In genomic region chr10:48444861-48445841, GRCh38 we compare ENCODE assay signal across 11 cellular contexts.
A peak's percentile ranks its signal among the peaks of the same experiment; 100 is the strongest.
DNase-seq lines count a peak whose midpoint lies in the region; ATAC-seq and TF ChIP-seq lines count a peak whose summit lies in the region.
"Had no signal": no experiment of that assay in that cellular context is flagged by ENCODE, and none has a peak within 500 bp of the region (broad histone marks: within the 10 kb centered on the region; RNA-seq: fewer than 3 reads in every experiment).

No MANE protein-coding gene starts in this region.

- H3K36me3 ChIP-seq in left ventricle myocardium inferior (no peaks in the 10 kb centered on the region), aorta (ENCODE audit: control insufficient read depth in 1 of 2, insufficient read depth in 2 of 2, low read length in 1 of 2) (no peaks in the 10 kb centered on the region), vagina (no peaks in the 10 kb centered on the region)
- H3K36me3 ChIP-seq: esophagus squamous epithelium had no signal

- DNase-seq in Right ventricle myocardium inferior (ENCODE audit: missing footprints) = peak; percentile 53
- DNase-seq in left ventricle myocardium inferior = no peak
- peak; percentile 68 to 82 for DNase-seq in NCI-H524 (lab: John Stamatoyannopoulos, UW)
- peak; percentile 74 for DNase-seq in glomerular visceral epithelial cell (ENCODE audit: extremely low spot score)
- DNase-seq in aorta = peak; percentile 22 to 62
- no peak for DNase-seq in vagina (ENCODE audit: extremely low spot score in 2 of 2)
- DNase-seq in nephron progenitor cell = no peak
- DNase-seq: activated naive CD4-positive, alpha-beta T cell treated with Interleukin-2 at 50 U/mL for 16 hours; CD4-positive, alpha-beta memory T cell; esophagus squamous epithelium had no signal

- no peak for TF ChIP-seq POLR2A in vagina (IDR thresholded peaks at IDR 0.05)

- H3K4me1 Mint-ChIP-seq in nephron progenitor cell = peaks cover 17% of the 10 kb centered on the region
- H3K4me1 Mint-ChIP-seq: CD4-positive, alpha-beta memory T cell had no signal

- H3K9me3 ChIP-seq in left ventricle myocardium inferior (replicated peaks) (no peaks in the 10 kb centered on the region), aorta (ENCODE audit: control insufficient read depth, low read length) (no peaks in the 10 kb centered on the region), vagina (no peaks in the 10 kb centered on the region)
- H3K9me3 ChIP-seq: esophagus squamous epithelium had no signal

- no peak overlapping the region for H3K4me3 ChIP-seq in left ventricle myocardium inferior
- no peak overlapping the region for H3K4me3 ChIP-seq in aorta (ENCODE audit: low read length in 2 of 2)
- no peak overlapping the region for H3K4me3 ChIP-seq in vagina
- H3K4me3 ChIP-seq: esophagus squamous epithelium had no signal

- H3K27me3 ChIP-seq in left ventricle myocardium inferior (ENCODE audit: low read depth) = no peaks in the 10 kb centered on the region
- no peaks in the 10 kb centered on the region for H3K27me3 ChIP-seq in aorta (ENCODE audit: control insufficient read depth in 1 of 2, insufficient read depth in 2 of 2, low read length in 1 of 2)
- no peaks in the 10 kb centered on the region for H3K27me3 ChIP-seq in vagina
- H3K27me3 ChIP-seq: esophagus squamous epithelium had no signal

- H3K27ac ChIP-seq in left ventricle myocardium inferior (replicated peaks) (no peak overlapping the region), aorta (ENCODE audit: low read depth in 1 of 2, low read length in 2 of 2) (no peak overlapping the region), vagina (no peak overlapping the region)
- H3K27ac ChIP-seq: esophagus squamous epithelium had no signal

- H3K9me3 Mint-ChIP-seq in nephron progenitor cell = no peaks in the 10 kb centered on the region
- H3K9me3 Mint-ChIP-seq: CD4-positive, alpha-beta memory T cell had no signal

- peaks cover 11% of the 10 kb centered on the region for H3K27me3 Mint-ChIP-seq in nephron progenitor cell (ENCODE audit: low read depth, poor library complexity)

- peaks cover 6% of the 10 kb centered on the region for H3K4me1 ChIP-seq in left ventricle myocardium inferior
- H3K4me1 ChIP-seq in aorta (ENCODE audit: control insufficient read depth in 1 of 2, insufficient read depth in 2 of 2, low read length in 2 of 2) = no peaks in the 10 kb centered on the region
- no peaks in the 10 kb centered on the region for H3K4me1 ChIP-seq in vagina
- H3K4me1 ChIP-seq: esophagus squamous epithelium had no signal

- intact Hi-C loops in Right ventricle myocardium inferior (cut with DNase I) = no loop called here
- intact Hi-C loops in left ventricle myocardium inferior (cut with micrococcal nuclease) = no loop called here
- intact Hi-C loops in aorta (cut with DNase I) = no loop called here
- intact Hi-C loops in vagina (cut with DNase I) = no loop called here

- no peaks in the 10 kb centered on the region for H3K36me3 Mint-ChIP-seq in nephron progenitor cell (ENCODE audit: low read depth)
- H3K36me3 Mint-ChIP-seq: CD4-positive, alpha-beta memory T cell had no signal

- H3K4me3 Mint-ChIP-seq in nephron progenitor cell = no peak overlapping the region
- H3K4me3 Mint-ChIP-seq: CD4-positive, alpha-beta memory T cell had no signal

- 79 to 83% methylated on average over 18 to 20 of the region's 20 CpGs for WGBS in aorta, 2 donors

- no peak overlapping the region for H3K27ac Mint-ChIP-seq in nephron progenitor cell
- H3K27ac Mint-ChIP-seq: CD4-positive, alpha-beta memory T cell had no signal

- ATAC-seq in Right ventricle myocardium inferior (no peak), aorta (ENCODE audit: low FRiP score) (no peak), GM18519 (IDR thresholded peaks at IDR 0.05; ENCODE audit: low FRiP score, unreplicated experiment) (no peak)

- no peak for TF ChIP-seq CTCF in left ventricle myocardium inferior (IDR thresholded peaks at IDR 0.05; ENCODE audit: borderline replicate concordance)
- no peak for TF ChIP-seq CTCF in vagina (IDR thresholded peaks at IDR 0.05)
- no peak for TF ChIP-seq CTCF in nephron progenitor cell (IDR thresholded peaks at IDR 0.05)

Comparison
In these comparisons a context has a peak if more than half of its experiments do, and no peak if none do; other contexts are left out.
1. DNase-seq: peak in Right ventricle myocardium inferior (single experiment), NCI-H524 (2 of 2), glomerular visceral epithelial cell (single experiment) and aorta (2 of 2); none in left ventricle myocardium inferior (single experiment), vagina (0 of 2) and nephron progenitor cell (single experiment).